10 cellular contexts compared by ENCODE assay signal in the genomic region with DNA sequence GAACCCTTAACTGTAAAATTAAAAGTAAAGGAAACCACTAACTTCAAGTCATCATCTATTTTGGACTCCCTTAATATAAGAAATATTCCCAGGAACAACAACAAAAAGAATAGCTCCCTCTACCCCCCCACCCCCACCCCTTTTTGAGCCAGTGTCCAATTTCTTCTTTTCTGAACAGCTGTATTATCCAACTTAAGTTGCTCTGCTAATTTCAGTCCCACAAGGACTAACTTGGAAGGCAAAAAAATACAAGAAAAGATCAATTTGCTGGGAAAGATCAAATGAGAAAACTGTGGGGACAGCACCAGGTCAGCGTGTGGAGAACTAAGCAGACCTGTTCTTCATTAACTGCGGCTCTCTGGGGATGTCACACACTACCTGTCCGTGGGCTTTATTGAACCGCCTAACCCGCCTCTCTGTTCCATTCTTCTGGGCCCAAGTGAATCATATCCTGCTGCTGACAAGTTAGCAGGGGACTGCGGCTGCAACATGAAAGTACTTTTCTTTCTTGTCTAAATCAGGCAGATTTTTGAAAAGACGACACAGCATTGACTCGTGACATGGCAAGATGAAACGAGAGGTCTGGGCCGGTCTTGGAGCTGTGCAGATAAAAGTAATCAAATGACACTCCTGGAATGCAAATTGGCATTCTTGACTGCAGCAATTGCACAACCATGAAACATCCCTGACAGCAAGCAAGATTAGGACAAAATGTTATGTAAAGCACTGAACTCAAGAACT. TPM values are rescaled to one million over a fixed set of nuclear protein-coding genes. Genes with fewer than 3 reads are reported as not detected.
DNase-seq lines count a peak whose midpoint lies in the region; ATAC-seq and TF ChIP-seq lines count a peak whose summit lies in the region.
"Had no signal": no experiment of that assay in that cellular context is flagged by ENCODE, and none has a peak within 500 bp of the region (broad histone marks: within the 10 kb centered on the region; RNA-seq: fewer than 3 reads in every experiment).

No MANE protein-coding gene starts in this region.

- 26 to 44% (median 39%) methylated on average over 10 of the region's 10 CpGs for WGBS in heart left ventricle, 4 donors
- 35% methylated on average over 10 of the region's 10 CpGs for WGBS in prostate gland

- no peaks in the 10 kb centered on the region for H3K36me3 ChIP-seq in heart left ventricle
- no peaks in the 10 kb centered on the region for H3K36me3 ChIP-seq in prostate gland

- TF ChIP-seq CTCF in heart left ventricle (IDR thresholded peaks at IDR 0.05) (no peak), prostate gland (IDR thresholded peaks at IDR 0.05) (no peak)

- H3K27ac ChIP-seq in heart left ventricle (peak overlapping the region in 9 of 12 donors; percentile 24 to 92 (median 62)), prostate gland (peak overlapping the region; percentile 29 to 41)

- peaks cover 3 to 43% (median 31%) of the 10 kb centered on the region in 9 donors for H3K27me3 ChIP-seq in heart left ventricle
- no peaks in the 10 kb centered on the region for H3K27me3 ChIP-seq in prostate gland (replicated peaks; ENCODE audit: insufficient read depth)

- no peak for TF ChIP-seq POLR2A in heart left ventricle (IDR thresholded peaks at IDR 0.05)
- no peak for TF ChIP-seq POLR2A in prostate gland (IDR thresholded peaks at IDR 0.05)

- intact Hi-C loops in heart left ventricle (cut with DNase I) (loop anchor here in 1 of 10 donors (10.0 kb wide), 1 partner anchor 143 kb away; no protein-coding TSS in a partner anchor), prostate gland (cut with DNase I) (loop anchor here (2.0 to 5.0 kb wide), 2 partner anchors 40 to 141 kb away; no protein-coding TSS in a partner anchor)

- H3K4me1 ChIP-seq in heart left ventricle: peaks cover 0 to 29% (median 5%) of the 10 kb centered on the region in 12 donors
- no peaks in the 10 kb centered on the region for H3K4me1 ChIP-seq in prostate gland (replicated peaks)

- ATAC-seq in SK-N-SH treated with all-trans-retinoic acid at 6 μM for 48 hours (peak; percentile 13), heart left ventricle (peak in 1 of 4 donors; percentile 42), GM18868 (IDR thresholded peaks at IDR 0.05; ENCODE audit: unreplicated experiment) (no peak)
- ATAC-seq: HCT116 had no signal

- DNase-seq in EL (peak; percentile 81), heart left ventricle (no peak), prostate gland (ENCODE audit: low spot score) (peak; percentile 10), A172 (ENCODE audit: low spot score) (no peak), NCI-H2029 (lab: John Stamatoyannopoulos, UW) (no peak), NCI-H510A treated with DMSO at 0.1 percent for 48 hours (lab: John Stamatoyannopoulos, UW) (no peak)
- DNase-seq: cortex of kidney had no signal

- H3K4me3 ChIP-seq in heart left ventricle: peak overlapping the region in 4 of 12 donors; percentile 14 to 92 (median 72)
- H3K4me3 ChIP-seq in prostate gland: no peak overlapping the region

- H3K9me3 ChIP-seq in heart left ventricle: no peaks in the 10 kb centered on the region
- no peaks in the 10 kb centered on the region for H3K9me3 ChIP-seq in prostate gland

TF ChIP-seq in SK-N-SH treated with all-trans-retinoic acid at 6 μM for 48 hours, 23 proteins besides CTCF, POLR2A, EP300 and RAD21:
- TF ChIP-seq ISL1 (CRISPR knock-in tag; IDR thresholded peaks at IDR 0.05) (peak; percentile 70), RARB (CRISPR knock-in tag; IDR thresholded peaks at IDR 0.05) (no peak), PPARA (CRISPR knock-in tag; IDR thresholded peaks at IDR 0.05; ENCODE audit: borderline replicate concordance) (no peak)
- TF ChIP-seq, protein P1, sequence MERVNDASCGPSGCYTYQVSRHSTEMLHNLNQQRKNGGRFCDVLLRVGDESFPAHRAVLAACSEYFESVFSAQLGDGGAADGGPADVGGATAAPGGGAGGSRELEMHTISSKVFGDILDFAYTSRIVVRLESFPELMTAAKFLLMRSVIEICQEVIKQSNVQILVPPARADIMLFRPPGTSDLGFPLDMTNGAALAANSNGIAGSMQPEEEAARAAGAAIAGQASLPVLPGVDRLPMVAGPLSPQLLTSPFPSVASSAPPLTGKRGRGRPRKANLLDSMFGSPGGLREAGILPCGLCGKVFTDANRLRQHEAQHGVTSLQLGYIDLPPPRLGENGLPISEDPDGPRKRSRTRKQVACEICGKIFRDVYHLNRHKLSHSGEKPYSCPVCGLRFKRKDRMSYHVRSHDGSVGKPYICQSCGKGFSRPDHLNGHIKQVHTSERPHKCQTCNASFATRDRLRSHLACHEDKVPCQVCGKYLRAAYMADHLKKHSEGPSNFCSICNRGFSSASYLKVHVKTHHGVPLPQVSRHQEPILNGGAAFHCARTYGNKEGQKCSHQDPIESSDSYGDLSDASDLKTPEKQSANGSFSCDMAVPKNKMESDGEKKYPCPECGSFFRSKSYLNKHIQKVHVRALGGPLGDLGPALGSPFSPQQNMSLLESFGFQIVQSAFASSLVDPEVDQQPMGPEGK (CRISPR knock-in tag; IDR thresholded peaks at IDR 0.05; ENCODE audit: borderline replicate concordance): no peak

RNA-seq across cellular contexts. Expression of a gene that starts 2.7 kb away (rescaled TPM):
- 10 to 100 TPM in 2 of 9 donors, 1 to 10 TPM in 7; 2.2 to 27.1 (median 4.0) TPM for total RNA-seq in heart left ventricle
- polyA plus RNA-seq in heart left ventricle: under 1 TPM; 0.38 to 0.69 TPM
- 10 to 100 TPM in 1 of 2 donors, 1 to 10 TPM in 1; 4.9 to 37.2 TPM for total RNA-seq in prostate gland
- total RNA-seq in A172 (2014; rRNA removed; shearing (Covaris generic)): 9.9 and 10.9 TPM in 2 replicates

Comparison
In these comparisons a context has a peak if more than half of its experiments do, and no peak if none do; other contexts are left out.
1. DNase-seq: peak in EL (single experiment) and prostate gland (single experiment); none in heart left ventricle (0 of 5), A172 (single experiment), NCI-H2029 (single experiment) and NCI-H510A treated with DMSO at 0.1 percent for 48 hours (single experiment).